ENCODE assay signal across 9 cellular contexts in the genomic region with DNA sequence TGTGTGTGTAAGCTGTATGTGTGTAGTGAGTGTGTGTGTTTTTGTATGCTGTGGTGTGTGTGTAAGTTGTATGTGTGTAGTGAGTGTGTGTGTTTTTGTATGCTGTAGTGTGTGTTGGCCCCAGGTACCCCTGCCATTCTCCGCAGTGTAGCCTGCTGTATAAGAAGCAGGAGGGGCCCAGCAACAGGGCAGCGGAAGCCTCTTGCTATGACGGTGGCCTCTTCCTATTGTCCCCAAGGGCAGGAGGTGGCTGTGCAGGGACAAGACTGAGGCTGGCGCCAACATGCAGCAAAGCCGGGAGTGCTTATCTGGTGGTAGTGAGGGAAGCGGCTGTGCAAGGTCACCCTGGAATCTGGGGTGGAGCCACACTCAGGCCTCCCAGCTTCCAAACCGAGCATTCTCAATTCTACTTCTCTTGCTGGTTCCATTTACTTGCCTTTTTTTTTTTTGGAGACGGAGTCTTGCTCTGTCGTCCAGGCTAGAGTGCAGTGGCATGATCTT. TPM values are rescaled to one million over a fixed set of nuclear protein-coding genes. Genes with fewer than 3 reads are reported as not detected.
DNase-seq lines count a peak whose midpoint lies in the region; ATAC-seq and TF ChIP-seq lines count a peak whose summit lies in the region.
"Had no signal": no experiment of that assay in that cellular context is flagged by ENCODE, and none has a peak within 500 bp of the region (broad histone marks: within the 10 kb centered on the region; RNA-seq: fewer than 3 reads in every experiment).

No MANE protein-coding gene starts in this region.

- H3K27ac Mint-ChIP-seq in nephron progenitor cell: no peak overlapping the region

- H3K27ac ChIP-seq in esophagus squamous epithelium: peak overlapping the region in 3 of 4 donors; percentile 3 to 52 (median 6)

- H3K4me3 Mint-ChIP-seq in nephron progenitor cell: no peak overlapping the region

- 19 to 20% methylated on average over 6 to 7 of the region's 9 CpGs for WGBS in esophagus squamous epithelium, 2 donors

- H3K4me3 ChIP-seq in esophagus squamous epithelium: no peak overlapping the region

- H3K4me1 Mint-ChIP-seq in nephron progenitor cell: peaks cover 18% of the 10 kb centered on the region

- intact Hi-C loops in esophagus squamous epithelium (cut with DNase I): no loop called here

- no peak for TF ChIP-seq POLR2A in esophagus squamous epithelium (IDR thresholded peaks at IDR 0.05)

- H3K4me1 ChIP-seq in esophagus squamous epithelium: peaks cover 7 to 57% (median 18%) of the 10 kb centered on the region in 3 donors

- ATAC-seq in HG02870 (IDR thresholded peaks at IDR 0.05; ENCODE audit: unreplicated experiment) (no peak), GM21381 (IDR thresholded peaks at IDR 0.05; ENCODE audit: unreplicated experiment) (no peak)

- no peaks in the 10 kb centered on the region for H3K9me3 ChIP-seq in esophagus squamous epithelium

- no peaks in the 10 kb centered on the region for H3K27me3 ChIP-seq in esophagus squamous epithelium

- H3K27me3 Mint-ChIP-seq in nephron progenitor cell (ENCODE audit: low read depth, poor library complexity): peaks cover 2% of the 10 kb centered on the region

- H3K9me3 Mint-ChIP-seq in nephron progenitor cell: no peaks in the 10 kb centered on the region

- TF ChIP-seq CTCF in esophagus squamous epithelium (IDR thresholded peaks at IDR 0.05) (no peak), nephron progenitor cell (IDR thresholded peaks at IDR 0.05) (no peak)

- no peaks in the 10 kb centered on the region for H3K36me3 ChIP-seq in esophagus squamous epithelium

- DNase-seq in CMK (ENCODE audit: low read depth) (peak; percentile 46), RKO (ENCODE audit: low spot score) (peak; percentile 36), esophagus squamous epithelium (lab: John Stamatoyannopoulos, UW) (no peak), nephron progenitor cell (peak; percentile 54), kidney glomerular epithelial cell (lab: John Stamatoyannopoulos, UW) (no peak), ureter (ENCODE audit: low spot score) (no peak)
- DNase-seq: MV-4-11 had no signal

- H3K36me3 Mint-ChIP-seq in nephron progenitor cell (ENCODE audit: low read depth): no peaks in the 10 kb centered on the region

RNA-seq across cellular contexts. Expression of gene SPAAR, which starts 5.1 kb away (rescaled TPM):
- total RNA-seq in esophagus squamous epithelium (1 to 10 TPM in 1 of 4 donors, under 1 TPM in 1, not detected in 2; 0.22 to 1.1 TPM), ureter (1.9 TPM)

RNA-seq across cellular contexts. Expression of gene HRCT1, which starts 8.4 kb away (rescaled TPM):
- total RNA-seq in esophagus squamous epithelium (1 to 10 TPM in 1 of 4 donors, under 1 TPM in 1, not detected in 2; 0.70 to 4.6 TPM), ureter (7.2 TPM)

RNA-seq across cellular contexts. Expression of gene OR2S2, which starts 43.6 kb away (rescaled TPM):
- not detected for total RNA-seq in esophagus squamous epithelium
- not detected for total RNA-seq in ureter

RNA-seq across cellular contexts. Expression of gene OR13J1, which starts 44.2 kb away (rescaled TPM):
- total RNA-seq in esophagus squamous epithelium (not detected), ureter (not detected)

Comparison
In these comparisons a context has a peak if more than half of its experiments do, and no peak if none do; other contexts are left out.
1. DNase-seq: peak in CMK (single experiment), RKO (single experiment) and nephron progenitor cell (single experiment); none in esophagus squamous epithelium (single experiment), kidney glomerular epithelial cell (single experiment) and ureter (single experiment).